In genomic region chr9:32500768-32501167, GRCh38 we compare ENCODE assay signal across 15 cellular contexts. TPM values are rescaled to one million over a fixed set of nuclear protein-coding genes. Genes with fewer than 3 reads are reported as not detected.
DNase-seq lines count a peak whose midpoint lies in the region; ATAC-seq and TF ChIP-seq lines count a peak whose summit lies in the region.
"Had no signal": no experiment of that assay in that cellular context is flagged by ENCODE, and none has a peak within 500 bp of the region (broad histone marks: within the 10 kb centered on the region; RNA-seq: fewer than 3 reads in every experiment).

No MANE protein-coding gene starts in this region.

- no peak overlapping the region for H2BK12ac ChIP-seq in mesenchymal stem cell (ENCODE audit: low read length in 2 of 2)

- H3K79me1 ChIP-seq in mesenchymal stem cell (replicated peaks; ENCODE audit: low read length, poor library complexity, severe bottlenecking), result peaks cover 21% of the 10 kb centered on the region

- peak overlapping the region; percentile 44 for H3K9ac ChIP-seq in mesenchymal stem cell (ENCODE audit: low read length)

- no peak overlapping the region for H2BK120ac ChIP-seq in mesenchymal stem cell (ENCODE audit: low read depth, low read length)

- TF ChIP-seq CTCF in Calu3 (IDR thresholded peaks at IDR 0.05; ENCODE audit: unreplicated experiment), result no peak
- no peak for TF ChIP-seq CTCF in epithelial cell of esophagus (IDR thresholded peaks at IDR 0.05; ENCODE audit: insufficient read depth, low read depth, low read length, missing control alignments)

- no peaks in the 10 kb centered on the region for H3K27me3 Mint-ChIP-seq in Calu3 (ENCODE audit: unreplicated experiment)
- no peaks in the 10 kb centered on the region for H3K27me3 Mint-ChIP-seq in activated T-cell treated with anti-CD3 and anti-CD28 coated beads, Interleukin-2, amount 50 U/mL, for 4 hours (ENCODE audit: low read depth)

- H3K14ac ChIP-seq in mesenchymal stem cell (ENCODE audit: low read length in 2 of 2), result no peak overlapping the region

- H3K27me3 ChIP-seq in mesenchymal stem cell (ENCODE audit: control insufficient read depth in 1 of 2, insufficient read depth in 1 of 2, low read length in 2 of 2), result no peaks in the 10 kb centered on the region
- H3K27me3 ChIP-seq: adrenal gland, gastrocnemius medialis, ovary had no signal

- DNase-seq in Calu3 (no peak), HT1080 (ENCODE audit: low read depth) (peak; percentile 73), epithelial cell of esophagus (ENCODE audit: low read depth) (peak; percentile 77), mesenchymal stem cell (peak; percentile 63), substantia nigra (lab: John Stamatoyannopoulos, UW) (no peak), SHP77 (lab: John Stamatoyannopoulos, UW) (no peak)
- DNase-seq in activated T-cell treated with anti-CD3 and anti-CD28 coated beads, Interleukin-2, amount 50 U/mL, for 4 hours, result no peak
- DNase-seq: adrenal gland; DND-41; gastrocnemius medialis; MM.1S; NCI-H2171; ovary; stimulated activated CD4-positive, alpha-beta T cell treated with anti-CD3 and anti-CD28 coated beads, Interleukin-15, amount 100 ng/mL, for 24 hours had no signal

- no TSS peak for BruUV-seq in Calu3 (replicated peaks; lab: Mats Ljungman, UMichigan)

- no peak overlapping the region for H2BK15ac ChIP-seq in mesenchymal stem cell (ENCODE audit: low read depth, poor library complexity, severe bottlenecking)

- H3K36me3 ChIP-seq in mesenchymal stem cell (ENCODE audit: control insufficient read depth in 1 of 2, insufficient read depth in 2 of 2, low read depth in 1 of 2, low read length in 2 of 2), result peaks cover 16 to 50% of the 10 kb centered on the region in 2 experiments
- H3K36me3 ChIP-seq: adrenal gland, ovary had no signal

- no peak overlapping the region for H3K23ac ChIP-seq in mesenchymal stem cell (ENCODE audit: low read length in 2 of 2)

- H3K4me3 Mint-ChIP-seq in Calu3 (ENCODE audit: low read depth, unreplicated experiment), result peak overlapping the region; percentile 36
- no peak overlapping the region for H3K4me3 Mint-ChIP-seq in activated T-cell treated with anti-CD3 and anti-CD28 coated beads, Interleukin-2, amount 50 U/mL, for 4 hours

- H2AK5ac ChIP-seq in mesenchymal stem cell (ENCODE audit: low read length, severe bottlenecking), result peak overlapping the region; percentile 15

- intact Hi-C loops in Calu3 (cut with micrococcal nuclease; ENCODE audit: unreplicated experiment), result no loop called here

- H3K4me1 ChIP-seq in mesenchymal stem cell (ENCODE audit: control insufficient read depth, insufficient read depth, low read depth, low read length), result peaks cover 2% of the 10 kb centered on the region
- H3K4me1 ChIP-seq: adrenal gland, gastrocnemius medialis had no signal

- peaks cover 6% of the 10 kb centered on the region for H3K9me3 Mint-ChIP-seq in Calu3 (ENCODE audit: low read depth, unreplicated experiment)
- no peaks in the 10 kb centered on the region for H3K9me3 Mint-ChIP-seq in activated T-cell treated with anti-CD3 and anti-CD28 coated beads, Interleukin-2, amount 50 U/mL, for 4 hours

- H3K4me2 ChIP-seq in mesenchymal stem cell (ENCODE audit: low read length, poor library complexity, severe bottlenecking), result no peak overlapping the region

- H3K36me3 Mint-ChIP-seq in Calu3 (ENCODE audit: insufficient read depth, unreplicated experiment), result peaks cover 16% of the 10 kb centered on the region
- peaks cover 41% of the 10 kb centered on the region for H3K36me3 Mint-ChIP-seq in activated T-cell treated with anti-CD3 and anti-CD28 coated beads, Interleukin-2, amount 50 U/mL, for 4 hours (ENCODE audit: insufficient read depth)

- no peaks in the 10 kb centered on the region for H3K9me3 ChIP-seq in mesenchymal stem cell (ENCODE audit: control insufficient read depth, low read length)
- H3K9me3 ChIP-seq: adrenal gland, gastrocnemius medialis, ovary had no signal

- 78% methylated on average over 1 of the region's 2 CpGs for WGBS in mesenchymal stem cell

- H4K8ac ChIP-seq in mesenchymal stem cell (ENCODE audit: low read length), result no peak overlapping the region

- H3K4me1 Mint-ChIP-seq in Calu3 (ENCODE audit: low read depth, unreplicated experiment), result peaks cover 16% of the 10 kb centered on the region
- H3K4me1 Mint-ChIP-seq in activated T-cell treated with anti-CD3 and anti-CD28 coated beads, Interleukin-2, amount 50 U/mL, for 4 hours (ENCODE audit: low read depth), result peaks cover 7% of the 10 kb centered on the region

- H3K27ac Mint-ChIP-seq in Calu3 (ENCODE audit: unreplicated experiment), result peak overlapping the region; percentile 73

- H4K91ac ChIP-seq in mesenchymal stem cell (ENCODE audit: low read length), result no peak overlapping the region

- H3K27ac ChIP-seq in mesenchymal stem cell (ENCODE audit: low read length, poor library complexity, severe bottlenecking), result peak overlapping the region; percentile 94
- H3K27ac ChIP-seq in substantia nigra (ENCODE audit: low read depth, low read length, poor library complexity, severe bottlenecking), result no peak overlapping the region
- H3K27ac ChIP-seq: adrenal gland, gastrocnemius medialis, ovary had no signal

- no peak overlapping the region for H3K4me3 ChIP-seq in epithelial cell of esophagus (ENCODE audit: low read length)
- H3K4me3 ChIP-seq in mesenchymal stem cell (ENCODE audit: insufficient read depth in 1 of 2, low read depth in 1 of 2, low read length in 2 of 2), result no peak overlapping the region
- H3K4me3 ChIP-seq: adrenal gland, gastrocnemius medialis, ovary had no signal

- peak overlapping the region; percentile 39 for H2BK5ac ChIP-seq in mesenchymal stem cell (ENCODE audit: low read depth, low read length, poor library complexity, severe bottlenecking)

- ATAC-seq in activated T-cell treated with anti-CD3 and anti-CD28 coated beads, Interleukin-2, amount 50 U/mL, for 4 hours, result no peak
- ATAC-seq in HG02885 (IDR thresholded peaks at IDR 0.05; ENCODE audit: poor library complexity, unreplicated experiment), result no peak
- ATAC-seq: gastrocnemius medialis had no signal

- no peak overlapping the region for H3K4ac ChIP-seq in mesenchymal stem cell (ENCODE audit: low read depth in 1 of 2, low read length in 2 of 2)

- no peak overlapping the region for H3K18ac ChIP-seq in mesenchymal stem cell (ENCODE audit: low read depth in 1 of 2, low read length in 2 of 2)

- no peak overlapping the region for H2AFZ ChIP-seq in mesenchymal stem cell (ENCODE audit: low read depth, low read length)

- CTCF ChIA-PET in Calu3 (lab: Charles Lee), result interaction anchor here (1.6 kb wide), 1 partner anchor 25 kb away, joined by 5 read pairs; the partner anchor contains the start of gene RIGI

RNA-seq across cellular contexts. Expression of gene RIGI, which starts 25.2 kb away (rescaled TPM):
- 24.8 and 49.0 TPM in 2 replicates for total RNA-seq in Calu3 (2022)
- 7.3 TPM in 2 replicates for total RNA-seq in HT1080 (2014; rRNA removed; shearing (Covaris generic))
- 5.1 and 6.0 TPM in 2 replicates for polyA plus RNA-seq in HT1080 (2015; cell fraction: cytosol; rRNA removed)
- 14.6 and 15.9 TPM in 2 replicates for polyA plus RNA-seq in HT1080 (2015; cell fraction: nucleus; rRNA removed)
- polyA plus RNA-seq in mesenchymal stem cell (2013, experiment 1 of 2), result 10.3 TPM
- polyA plus RNA-seq in mesenchymal stem cell (2013, experiment 2 of 2), result 10.4 TPM
- 1 to 10 TPM; 2.5 to 4.1 (median 2.5) TPM for total RNA-seq in activated T-cell treated with anti-CD3 and anti-CD28 coated beads, Interleukin-2, amount 50 U/mL, for 4 hours

RNA-seq across cellular contexts. Expression of gene SMIM27, which starts 51.4 kb away (rescaled TPM):
- 4.1 and 4.4 TPM in 2 replicates for total RNA-seq in Calu3 (2022)
- total RNA-seq in HT1080 (2014; rRNA removed; shearing (Covaris generic)), result 9.2 and 12.1 TPM in 2 replicates
- 2.9 and 5.2 TPM in 2 replicates for polyA plus RNA-seq in HT1080 (2015; cell fraction: cytosol; rRNA removed)
- 0.60 and 1.9 TPM in 2 replicates for polyA plus RNA-seq in HT1080 (2015; cell fraction: nucleus; rRNA removed)
- polyA plus RNA-seq in mesenchymal stem cell (2013, experiment 1 of 2), result 21.5 TPM
- 22.9 TPM for polyA plus RNA-seq in mesenchymal stem cell (2013, experiment 2 of 2)
- total RNA-seq in activated T-cell treated with anti-CD3 and anti-CD28 coated beads, Interleukin-2, amount 50 U/mL, for 4 hours, result 1 to 10 TPM; 8.0 to 9.7 (median 9.3) TPM

RNA-seq across cellular contexts. Expression of gene TOPORS, which starts 51.6 kb away (rescaled TPM):
- total RNA-seq in Calu3 (2022), result 13.8 TPM in 2 replicates
- total RNA-seq in HT1080 (2014; rRNA removed; shearing (Covaris generic)), result 20.8 and 27.0 TPM in 2 replicates
- polyA plus RNA-seq in HT1080 (2015; cell fraction: cytosol; rRNA removed), result 12.2 and 15.1 TPM in 2 replicates
- polyA plus RNA-seq in HT1080 (2015; cell fraction: nucleus; rRNA removed), result 29.8 and 29.9 TPM in 2 replicates
- polyA plus RNA-seq in mesenchymal stem cell (2013, experiment 1 of 2), result 18.3 TPM
- polyA plus RNA-seq in mesenchymal stem cell (2013, experiment 2 of 2), result 18.6 TPM
- 10 to 100 TPM; 12.9 to 15.0 (median 14.8) TPM for total RNA-seq in activated T-cell treated with anti-CD3 and anti-CD28 coated beads, Interleukin-2, amount 50 U/mL, for 4 hours

Comparison
In these comparisons a context has a peak if more than half of its experiments do, and no peak if none do; other contexts are left out.
1. DNase-seq: peak in HT1080 (single experiment), epithelial cell of esophagus (single experiment) and mesenchymal stem cell (single experiment); none in Calu3 (single experiment), activated T-cell treated with anti-CD3 and anti-CD28 coated beads, Interleukin-2, amount 50 U/mL, for 4 hours (single experiment), substantia nigra (0 of 49) and SHP77 (0 of 2).